Comparison of ENCODE assay signal across 14 cellular contexts in the genomic region with DNA sequence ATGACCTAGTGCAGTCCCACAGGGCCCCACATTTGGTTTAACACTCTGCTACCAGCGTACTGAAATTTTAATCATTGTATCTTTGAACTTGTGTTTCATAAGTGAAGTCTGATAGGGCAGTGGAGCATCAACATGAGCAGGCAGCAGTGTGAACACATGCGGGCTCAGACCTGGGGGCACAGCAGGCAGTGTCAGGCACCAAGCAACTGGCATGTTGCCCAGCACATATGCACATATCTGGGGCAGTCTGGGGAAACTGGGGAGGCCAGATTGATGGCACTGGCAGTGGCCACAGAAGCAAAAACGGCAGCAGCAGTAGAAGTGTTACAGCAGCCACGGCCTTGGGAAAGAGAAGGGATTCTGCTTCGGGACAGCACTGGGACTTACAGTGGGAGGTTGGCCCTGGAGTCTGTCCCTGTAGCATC.
DNase-seq lines count a peak whose midpoint lies in the region; ATAC-seq and TF ChIP-seq lines count a peak whose summit lies in the region.
"Had no signal": no experiment of that assay in that cellular context is flagged by ENCODE, and none has a peak within 500 bp of the region (broad histone marks: within the 10 kb centered on the region; RNA-seq: fewer than 3 reads in every experiment).

No MANE protein-coding gene starts in this region.

- peak; percentile 70 for DNase-seq in DMS 273 treated with DMSO at 0.1 percent for 48 hours (lab: John Stamatoyannopoulos, UW)
- peak; percentile 83 for DNase-seq in NCI-H446 treated with DMSO at 0.1 percent for 48 hours (lab: John Stamatoyannopoulos, UW)
- no peak for DNase-seq in fibroblast of lung (ENCODE audit: low read depth in 2 of 2)
- peak; percentile 26 for DNase-seq in osteoblast (ENCODE audit: insufficient read length, low spot score, missing footprints)
- DNase-seq in NCI-H187 (lab: John Stamatoyannopoulos, UW): no peak
- no peak for DNase-seq in central memory CD4-positive, alpha-beta T cell
- no peak for DNase-seq in stimulated activated CD4-positive, alpha-beta T cell treated with anti-CD3 and anti-CD28 coated beads, Interleukin-4, amount 100 ng/mL, for 4 hours
- DNase-seq: activated CD4-positive, alpha-beta T cell treated with anti-CD3 and anti-CD28 coated beads, Interleukin-2, amount 50 U/mL, for 48 hours; effector CD4-positive, alpha-beta T cell; GOT3; immature natural killer cell; NCI-H2107 had no signal

- H3K36me3 ChIP-seq in fibroblast of lung (ENCODE audit: control insufficient read depth, insufficient read depth, low read length) (no peaks in the 10 kb centered on the region), osteoblast (ENCODE audit: insufficient read depth, low read length) (no peaks in the 10 kb centered on the region)

- TF ChIP-seq CTCF in fibroblast of lung (conservative IDR thresholded peaks at IDR 0.05 in 1 of 2, IDR thresholded peaks at IDR 0.05 in 1 of 2; ENCODE audit: low read depth in 1 of 2, low read length in 2 of 2): no peak
- no peak for TF ChIP-seq CTCF in osteoblast (IDR thresholded peaks at IDR 0.05; ENCODE audit: extremely low read depth, low read depth, low read length)

- H3K4me2 ChIP-seq in fibroblast of lung (ENCODE audit: extremely low read depth, insufficient read depth, low read length): no peak overlapping the region
- H3K4me2 ChIP-seq in osteoblast (ENCODE audit: insufficient read depth, low read length): peak overlapping the region; percentile 33

- H3K27ac ChIP-seq in fibroblast of lung (ENCODE audit: insufficient read depth, low read length) (no peak overlapping the region), osteoblast (ENCODE audit: low read depth, low read length) (no peak overlapping the region)
- H3K27ac ChIP-seq: HL-60 had no signal

- H3K27me3 ChIP-seq in fibroblast of lung (ENCODE audit: control insufficient read depth, insufficient read depth, low read length): no peaks in the 10 kb centered on the region
- H3K27me3 ChIP-seq in osteoblast (ENCODE audit: insufficient read depth, low read length): no peaks in the 10 kb centered on the region

- H2AFZ ChIP-seq in fibroblast of lung (ENCODE audit: low read length) (peak overlapping the region; percentile 3), osteoblast (ENCODE audit: low read length) (peak overlapping the region; percentile 88)

- H3K4me1 ChIP-seq in fibroblast of lung (ENCODE audit: control insufficient read depth, extremely low read depth, insufficient read depth, low read length): peaks cover 2% of the 10 kb centered on the region
- H3K4me1 ChIP-seq in osteoblast (ENCODE audit: insufficient read depth, low read length): no peaks in the 10 kb centered on the region

- ATAC-seq in HG02571 (IDR thresholded peaks at IDR 0.05; ENCODE audit: unreplicated experiment): no peak

- H3K79me2 ChIP-seq in fibroblast of lung (ENCODE audit: control insufficient read depth, insufficient read depth, low read length) (no peaks in the 10 kb centered on the region), osteoblast (ENCODE audit: insufficient read depth, low read length) (no peaks in the 10 kb centered on the region)

- H3K9ac ChIP-seq in fibroblast of lung (ENCODE audit: insufficient read depth, low read length): no peak overlapping the region

- H3K4me3 ChIP-seq in fibroblast of lung (replicated peaks in 1 of 4; ENCODE audit: control extremely low read depth in 1 of 4, insufficient read depth in 1 of 4, low read depth in 3 of 4, low read length in 4 of 4) (no peak overlapping the region), osteoblast (ENCODE audit: insufficient read depth, low read length) (no peak overlapping the region)

- H4K20me1 ChIP-seq in fibroblast of lung (ENCODE audit: control insufficient read depth, extremely low read depth, insufficient read depth, low read length) (no peaks in the 10 kb centered on the region), osteoblast (ENCODE audit: insufficient read depth, low read length) (no peaks in the 10 kb centered on the region)

- H3K9me3 ChIP-seq in fibroblast of lung (ENCODE audit: control insufficient read depth, insufficient read depth, low read depth, low read length): no peaks in the 10 kb centered on the region
- H3K9me3 ChIP-seq in osteoblast (ENCODE audit: low read depth, low read length): no peaks in the 10 kb centered on the region

Comparison
In these comparisons a context has a peak if more than half of its experiments do, and no peak if none do; other contexts are left out.
1. DNase-seq: peak in DMS 273 treated with DMSO at 0.1 percent for 48 hours (single experiment), NCI-H446 treated with DMSO at 0.1 percent for 48 hours (single experiment) and osteoblast (single experiment); none in fibroblast of lung (0 of 2), NCI-H187 (0 of 2), central memory CD4-positive, alpha-beta T cell (single experiment) and stimulated activated CD4-positive, alpha-beta T cell treated with anti-CD3 and anti-CD28 coated beads, Interleukin-4, amount 100 ng/mL, for 4 hours (0 of 2).